ENCODE assay signal across 8 cellular contexts in the genomic region with DNA sequence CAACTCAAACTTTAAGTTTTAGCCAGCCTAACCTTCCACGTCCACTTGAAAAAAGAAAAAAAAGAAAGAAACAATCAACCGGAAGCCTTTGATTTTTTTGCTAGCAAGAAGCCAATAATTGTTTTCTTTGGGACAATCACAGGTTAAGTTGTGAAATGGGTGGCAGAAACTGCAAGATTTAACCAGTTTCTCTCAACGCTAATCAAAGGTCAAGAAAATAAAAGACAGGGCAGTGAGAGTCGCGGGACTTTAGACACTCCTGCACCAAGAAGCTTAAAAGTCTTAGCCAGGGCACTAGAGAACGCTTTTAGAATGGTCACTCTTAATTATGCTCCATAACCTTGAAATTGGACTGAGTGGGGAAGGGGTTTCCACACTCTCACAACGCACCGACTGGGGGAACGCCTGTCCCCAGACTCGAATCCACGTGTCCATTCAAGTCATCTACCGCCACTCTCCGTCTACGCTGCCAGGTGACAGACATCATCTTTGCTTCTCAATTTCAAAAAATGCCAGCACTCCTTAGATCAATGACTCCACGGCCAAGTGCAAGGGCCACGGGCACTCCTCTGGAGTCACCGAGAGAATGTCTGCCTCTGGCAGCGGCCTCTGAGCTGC. TPM values are rescaled to one million over a fixed set of nuclear protein-coding genes. Genes with fewer than 3 reads are reported as not detected.
DNase-seq lines count a peak whose midpoint lies in the region; ATAC-seq lines count a peak whose summit lies in the region.

No MANE protein-coding gene starts in this region.

- ATAC-seq in HG02870 (IDR thresholded peaks at IDR 0.05; ENCODE audit: unreplicated experiment): peak; percentile 5
- peak; percentile 2 for ATAC-seq in naive thymus-derived CD4-positive, alpha-beta T cell

- DNase-seq in NCI-H1417 (lab: John Stamatoyannopoulos, UW) (peak in 2 of 3 experiments; percentile 53 to 57), NCI-H1417 treated with DMSO at 0.1 percent for 48 hours (lab: John Stamatoyannopoulos, UW) (no peak), SK-N-MC (ENCODE audit: low read depth, low spot score) (no peak), dermis blood vessel endothelial cell (peak; percentile 9), T1000 (lab: John Stamatoyannopoulos, UW) (no peak), H4 (ENCODE audit: low spot score) (no peak)
- DNase-seq in naive thymus-derived CD4-positive, alpha-beta T cell: peak in 3 of 9 donors; percentile 22 to 30 (median 24)

- no peaks in the 10 kb centered on the region for H3K9me3 Mint-ChIP-seq in naive thymus-derived CD4-positive, alpha-beta T cell

- H3K27ac Mint-ChIP-seq in naive thymus-derived CD4-positive, alpha-beta T cell: peak overlapping the region; percentile 65 to 91 (median 81)

- H3K27me3 ChIP-seq in naive thymus-derived CD4-positive, alpha-beta T cell (ENCODE audit: control insufficient read depth in 2 of 2, insufficient read depth in 2 of 2, low read length in 2 of 2): no peaks in the 10 kb centered on the region

- H3K4me1 ChIP-seq in naive thymus-derived CD4-positive, alpha-beta T cell (ENCODE audit: control insufficient read depth in 2 of 2, insufficient read depth in 2 of 2, low read length in 2 of 2): peaks cover 4 to 7% of the 10 kb centered on the region in 2 donors

- peak overlapping the region; percentile 84 to 91 (median 89) for H3K4me3 Mint-ChIP-seq in naive thymus-derived CD4-positive, alpha-beta T cell

- POLR2A ChIA-PET in naive thymus-derived CD4-positive, alpha-beta T cell (lab: Charles Lee): interaction anchor here (1.0 kb wide), 1 partner anchor 8 kb away, joined by 3 read pairs; no protein-coding TSS in a partner anchor

- H3K27ac ChIP-seq in SK-N-MC: no peak overlapping the region
- peak overlapping the region; percentile 37 for H3K27ac ChIP-seq in naive thymus-derived CD4-positive, alpha-beta T cell (ENCODE audit: low read depth, low read length)

- peak overlapping the region; percentile 80 for H3K4me3 ChIP-seq in SK-N-MC
- H3K4me3 ChIP-seq in naive thymus-derived CD4-positive, alpha-beta T cell (ENCODE audit: low read length): peak overlapping the region; percentile 27

- H3K9ac ChIP-seq in SK-N-MC (ENCODE audit: insufficient read length): no peak overlapping the region

- CTCF ChIA-PET in naive thymus-derived CD4-positive, alpha-beta T cell (lab: Charles Lee): interaction anchor here (0.7 kb wide), 1 partner anchor 375 kb away, joined by 3 read pairs; no protein-coding TSS in a partner anchor

- no peaks in the 10 kb centered on the region for H3K9me3 ChIP-seq in SK-N-MC (ENCODE audit: low read depth, low read length)
- no peaks in the 10 kb centered on the region for H3K9me3 ChIP-seq in naive thymus-derived CD4-positive, alpha-beta T cell (ENCODE audit: control insufficient read depth in 2 of 3, low read length in 3 of 3)

- H3K36me3 Mint-ChIP-seq in naive thymus-derived CD4-positive, alpha-beta T cell: peaks cover 0 to 4% (median 0%) of the 10 kb centered on the region in 5 donors

- peaks cover 0 to 17% (median 0%) of the 10 kb centered on the region in 5 donors for H3K27me3 Mint-ChIP-seq in naive thymus-derived CD4-positive, alpha-beta T cell

- H3K4me1 Mint-ChIP-seq in naive thymus-derived CD4-positive, alpha-beta T cell: peaks cover 23 to 51% (median 33%) of the 10 kb centered on the region in 7 donors

- H3K36me3 ChIP-seq in SK-N-MC (ENCODE audit: insufficient read depth, low read length): no peaks in the 10 kb centered on the region
- no peaks in the 10 kb centered on the region for H3K36me3 ChIP-seq in naive thymus-derived CD4-positive, alpha-beta T cell (ENCODE audit: control insufficient read depth in 2 of 3, insufficient read depth in 3 of 3, low read length in 3 of 3)

- intact Hi-C loops in naive thymus-derived CD4-positive, alpha-beta T cell (cut with micrococcal nuclease): loop anchor here (1.0 to 10.0 kb wide), 14 partner anchors 26 to 646 kb away; partner anchors contain the start of genes ANKRD37 (in 2 of the 2), CCDC110 (in 1 of the 2), CENPU (in 1 of the 2) and IRF2 (in 1 of the 2)

RNA-seq across cellular contexts. Expression of gene ACSL1, which starts 0.9 kb away (rescaled TPM):
- 8.7 and 10.4 TPM in 2 replicates for total RNA-seq in dermis blood vessel endothelial cell
- total RNA-seq in naive thymus-derived CD4-positive, alpha-beta T cell: 10 to 100 TPM in 4 of 5 experiments, 1 to 10 TPM in 1; 9.5 to 80.1 (median 20.4) TPM
- 1 to 10 TPM; 5.7 to 6.2 TPM for polyA plus RNA-seq in naive thymus-derived CD4-positive, alpha-beta T cell
- 56.3 and 62.8 TPM in 2 replicates for total RNA-seq in H4 (2014; rRNA removed; shearing (Covaris generic))

Comparison
In these comparisons a context has a peak if more than half of its experiments do, and no peak if none do; other contexts are left out.
1. DNase-seq: peak in NCI-H1417 (2 of 3) and dermis blood vessel endothelial cell (single experiment); none in NCI-H1417 treated with DMSO at 0.1 percent for 48 hours (single experiment), SK-N-MC (single experiment), T1000 (single experiment) and H4 (single experiment).